ENCODE assay signal across 7 cellular contexts in genomic region chr6:31462026-31462963, GRCh38. TPM values are rescaled to one million over a fixed set of nuclear protein-coding genes. Genes with fewer than 3 reads are reported as not detected.
DNase-seq lines count a peak whose midpoint lies in the region; ATAC-seq and TF ChIP-seq lines count a peak whose summit lies in the region.

No MANE protein-coding gene starts in this region.

- H3K4me3 ChIP-seq in HEK293 (ENCODE audit: low read depth, low read length) (no peak overlapping the region), iPS-20b (ENCODE audit: low read length) (peak overlapping the region; percentile 33; the same call in 1 of the 2 replicates)

- DNase-seq in activated CD4-positive, alpha-beta memory T cell treated with anti-CD3 and anti-CD28 coated beads, Interleukin-2, amount 10 ng/mL, durations not matched to agents 7 days and 5 days = no peak
- no peak for DNase-seq in stimulated activated naive B cell treated with anti-CD40 and anti-IgM and Interleukin-4, amounts not matched to agents 10 μg/mL and 1 μg/mL and 100 μg/mL, for 72 hours
- DNase-seq in HFFc6 (no peak), SKM-1 (lab: John Stamatoyannopoulos, UW; ENCODE audit: unreplicated experiment) (no peak)
- DNase-seq in activated CD8-positive, alpha-beta memory T cell treated with anti-CD3 and anti-CD28 coated beads, Interleukin-2, amount 50 U/mL, for 48 hours = no peak

- H3K36me3 Mint-ChIP-seq in activated CD4-positive, alpha-beta memory T cell treated with anti-CD3 and anti-CD28 coated beads, Interleukin-2, amount 10 ng/mL, durations not matched to agents 7 days and 5 days (ENCODE audit: low read depth) = peaks cover 46% of the 10 kb centered on the region
- H3K36me3 Mint-ChIP-seq in stimulated activated naive B cell treated with anti-CD40 and anti-IgM and Interleukin-4, amounts not matched to agents 10 μg/mL and 1 μg/mL and 100 μg/mL, for 72 hours = peaks cover 34 to 38% of the 10 kb centered on the region in 2 donors
- no peaks in the 10 kb centered on the region for H3K36me3 Mint-ChIP-seq in HFFc6 (ENCODE audit: low read depth)

- H3K27ac Mint-ChIP-seq in activated CD4-positive, alpha-beta memory T cell treated with anti-CD3 and anti-CD28 coated beads, Interleukin-2, amount 10 ng/mL, durations not matched to agents 7 days and 5 days = peak overlapping the region; percentile 72
- H3K27ac Mint-ChIP-seq in stimulated activated naive B cell treated with anti-CD40 and anti-IgM and Interleukin-4, amounts not matched to agents 10 μg/mL and 1 μg/mL and 100 μg/mL, for 72 hours = peak overlapping the region; percentile 100
- H3K27ac Mint-ChIP-seq in HFFc6 = no peak overlapping the region

- peaks cover 18% of the 10 kb centered on the region for H3K27me3 ChIP-seq in iPS-20b (ENCODE audit: insufficient read depth, low read length)

- H3K36me3 ChIP-seq in HEK293 (ENCODE audit: control insufficient read depth in 2 of 2, insufficient read depth in 1 of 2, low read length in 2 of 2) = no peaks in the 10 kb centered on the region
- H3K36me3 ChIP-seq in iPS-20b (ENCODE audit: insufficient read depth, low read depth, low read length) = no peaks in the 10 kb centered on the region

- H3K9ac ChIP-seq in iPS-20b (ENCODE audit: low read depth, low read length) = no peak overlapping the region

- H3K9me3 ChIP-seq in HEK293 (ENCODE audit: control insufficient read depth, insufficient read depth, low read depth, low read length) = no peaks in the 10 kb centered on the region
- no peaks in the 10 kb centered on the region; the same call in none of the 2 replicates for H3K9me3 ChIP-seq in iPS-20b (ENCODE audit: insufficient read depth, low read depth, low read length)

- CTCF ChIA-PET in HEK293 (lab: Yijun Ruan, JAX) = interaction anchor here (1.9 to 2.0 kb wide), 2 partner anchors 20 to 31 kb away, joined by 6 to 11 read pairs; no protein-coding TSS in a partner anchor
- CTCF ChIA-PET in activated CD4-positive, alpha-beta memory T cell treated with anti-CD3 and anti-CD28 coated beads, Interleukin-2, amount 10 ng/mL, durations not matched to agents 7 days and 5 days (lab: Charles Lee) = interaction anchor here (0.9 to 1.1 kb wide), 3 partner anchors 63 to 265 kb away, joined by 3 to 5 read pairs (median 4); no protein-coding TSS in a partner anchor

- no peaks in the 10 kb centered on the region for H3K4me1 ChIP-seq in HEK293 (ENCODE audit: control insufficient read depth, insufficient read depth, low read length)
- H3K4me1 ChIP-seq in iPS-20b (ENCODE audit: insufficient read depth, low read length) = peaks cover 4% of the 10 kb centered on the region; the same call in 1 of the 2 replicates

- TF ChIP-seq CTCF in HEK293 (tag by site-specific recombination; IDR thresholded peaks at IDR 0.05) (no peak), HFFc6 (IDR thresholded peaks at IDR 0.05) (no peak)

- H3K4me1 Mint-ChIP-seq in activated CD4-positive, alpha-beta memory T cell treated with anti-CD3 and anti-CD28 coated beads, Interleukin-2, amount 10 ng/mL, durations not matched to agents 7 days and 5 days = peaks cover 46% of the 10 kb centered on the region
- H3K4me1 Mint-ChIP-seq in stimulated activated naive B cell treated with anti-CD40 and anti-IgM and Interleukin-4, amounts not matched to agents 10 μg/mL and 1 μg/mL and 100 μg/mL, for 72 hours = peaks cover 20 to 49% of the 10 kb centered on the region in 2 donors
- peaks cover 13% of the 10 kb centered on the region for H3K4me1 Mint-ChIP-seq in HFFc6 (ENCODE audit: low read depth)

- H3K9me3 Mint-ChIP-seq in activated CD4-positive, alpha-beta memory T cell treated with anti-CD3 and anti-CD28 coated beads, Interleukin-2, amount 10 ng/mL, durations not matched to agents 7 days and 5 days = no peaks in the 10 kb centered on the region
- H3K9me3 Mint-ChIP-seq in stimulated activated naive B cell treated with anti-CD40 and anti-IgM and Interleukin-4, amounts not matched to agents 10 μg/mL and 1 μg/mL and 100 μg/mL, for 72 hours = no peaks in the 10 kb centered on the region
- H3K9me3 Mint-ChIP-seq in HFFc6 = no peaks in the 10 kb centered on the region

- no peak overlapping the region for H3K27ac ChIP-seq in HEK293 (ENCODE audit: extremely low read depth, low read depth, low read length)
- no peak overlapping the region for H3K27ac ChIP-seq in iPS-20b (ENCODE audit: low read length)

- peak overlapping the region; percentile 99 for H3K4me3 Mint-ChIP-seq in activated CD4-positive, alpha-beta memory T cell treated with anti-CD3 and anti-CD28 coated beads, Interleukin-2, amount 10 ng/mL, durations not matched to agents 7 days and 5 days
- H3K4me3 Mint-ChIP-seq in stimulated activated naive B cell treated with anti-CD40 and anti-IgM and Interleukin-4, amounts not matched to agents 10 μg/mL and 1 μg/mL and 100 μg/mL, for 72 hours = peak overlapping the region; percentile 98 to 100
- no peak overlapping the region for H3K4me3 Mint-ChIP-seq in HFFc6

- POLR2A ChIA-PET in HEK293 (lab: Yijun Ruan, JAX) = interaction anchor here (0.5 to 1.3 kb wide), 7 partner anchors 14 to 212 kb away, joined by 3 to 6 read pairs (median 3); partner anchors contain the start of genes MCCD1 and MICA
- POLR2A ChIA-PET in activated CD4-positive, alpha-beta memory T cell treated with anti-CD3 and anti-CD28 coated beads, Interleukin-2, amount 10 ng/mL, durations not matched to agents 7 days and 5 days (lab: Charles Lee) = interaction anchor here (0.9 to 1.8 kb wide), 12 partner anchors 10 to 548 kb away, joined by 3 to 10 read pairs (median 4); partner anchors contain the start of genes DDX39B, GPANK1, NCR3 and TNF

- peak; percentile 22 to 31 for ATAC-seq in stimulated activated naive B cell treated with anti-CD40 and anti-IgM and Interleukin-4, amounts not matched to agents 10 μg/mL and 1 μg/mL and 100 μg/mL, for 72 hours (replicated peaks)

- peaks cover 8% of the 10 kb centered on the region for H3K27me3 Mint-ChIP-seq in activated CD4-positive, alpha-beta memory T cell treated with anti-CD3 and anti-CD28 coated beads, Interleukin-2, amount 10 ng/mL, durations not matched to agents 7 days and 5 days
- no peaks in the 10 kb centered on the region for H3K27me3 Mint-ChIP-seq in stimulated activated naive B cell treated with anti-CD40 and anti-IgM and Interleukin-4, amounts not matched to agents 10 μg/mL and 1 μg/mL and 100 μg/mL, for 72 hours
- peaks cover 22% of the 10 kb centered on the region for H3K27me3 Mint-ChIP-seq in HFFc6 (ENCODE audit: insufficient read depth)

TF ChIP-seq in HEK293, 187 proteins besides CTCF, POLR2A, EP300 and RAD21 (continues in another document):
- TF ChIP-seq ZSCAN4 (tag by site-specific recombination; IDR thresholded peaks at IDR 0.05) (no peak), ZNF518A (tag by site-specific recombination; conservative IDR thresholded peaks at IDR 0.05; ENCODE audit: low read depth) (peak; percentile 40; the same call in 1 of the 2 replicates)

RNA-seq across cellular contexts. Expression of gene MICB, which starts 35.6 kb away (rescaled TPM):
- 10 to 100 TPM; 60.8 to 62.9 TPM for total RNA-seq in activated CD4-positive, alpha-beta memory T cell treated with anti-CD3 and anti-CD28 coated beads, Interleukin-2, amount 10 ng/mL, durations not matched to agents 7 days and 5 days
- total RNA-seq in HFFc6 (2021; fragmentation: NEBNext Ultra II Directional; extraction: Animal tissue kit (Norgen Biotek cat#: 25700)) = 10 to 100 TPM; 16.0 to 26.0 (median 22.6) TPM

RNA-seq across cellular contexts. Expression of gene MICA, which starts 58.9 kb away (rescaled TPM):
- total RNA-seq in activated CD4-positive, alpha-beta memory T cell treated with anti-CD3 and anti-CD28 coated beads, Interleukin-2, amount 10 ng/mL, durations not matched to agents 7 days and 5 days = 10 to 100 TPM; 12.0 to 12.3 TPM
- 10 to 100 TPM; 14.7 to 24.0 (median 17.7) TPM for total RNA-seq in HFFc6 (2021; fragmentation: NEBNext Ultra II Directional; extraction: Animal tissue kit (Norgen Biotek cat#: 25700))
